Comparison of ENCODE assay signal across 8 cellular contexts in the genomic region with DNA sequence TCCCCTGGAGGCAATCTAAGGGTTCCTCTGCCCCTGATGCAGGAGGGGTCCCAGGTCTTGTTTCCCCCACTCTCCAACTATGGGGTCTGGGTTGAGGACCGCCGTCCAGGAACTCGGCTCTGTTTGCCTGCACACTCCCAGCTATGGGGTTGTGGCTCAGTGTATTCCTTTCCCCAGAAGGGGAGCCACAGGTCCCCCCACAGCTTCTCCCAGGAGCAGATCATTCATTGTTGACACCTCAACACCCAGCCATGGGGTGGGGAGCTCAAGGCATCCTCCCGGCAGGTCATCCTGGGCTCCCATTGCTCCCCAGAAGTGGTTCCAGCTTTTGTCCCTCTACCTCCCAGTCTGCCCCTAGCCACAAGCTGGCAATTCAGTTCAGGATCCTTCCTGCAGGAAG. TPM values are rescaled to one million over a fixed set of nuclear protein-coding genes. Genes with fewer than 3 reads are reported as not detected.
DNase-seq lines count a peak whose midpoint lies in the region; ATAC-seq and TF ChIP-seq lines count a peak whose summit lies in the region.

No MANE protein-coding gene starts in this region.

- H3K4me3 Mint-ChIP-seq in chondrocyte (ENCODE audit: unreplicated experiment), result peak overlapping the region; percentile 81

- WGBS in heart left ventricle, 4 donors, result 28 to 51% (median 42%) methylated on average over 4 of the region's 4 CpGs; no CpG with 5 or more reads in 1 of the 4 donors

- H3K36me3 ChIP-seq in heart left ventricle (peaks cover 0 to 16% (median 0%) of the 10 kb centered on the region in 9 donors), mucosa of stomach (ENCODE audit: control insufficient read depth, insufficient read depth, low read length) (no peaks in the 10 kb centered on the region), uterus (no peaks in the 10 kb centered on the region)

- peak overlapping the region; percentile 79 for H3K27ac Mint-ChIP-seq in chondrocyte (ENCODE audit: unreplicated experiment)

- H3K4me1 Mint-ChIP-seq in chondrocyte (ENCODE audit: low read depth), result peaks cover 24% of the 10 kb centered on the region

- no peaks in the 10 kb centered on the region for H3K36me3 Mint-ChIP-seq in chondrocyte (ENCODE audit: low read depth)

- no peaks in the 10 kb centered on the region for H3K27me3 ChIP-seq in heart left ventricle
- H3K27me3 ChIP-seq in mucosa of stomach (ENCODE audit: control insufficient read depth, insufficient read depth, low read length), result no peaks in the 10 kb centered on the region
- no peaks in the 10 kb centered on the region for H3K27me3 ChIP-seq in uterus

- H3K4me3 ChIP-seq in heart left ventricle, result peak overlapping the region; percentile 69 to 94 (median 80)
- peak overlapping the region; percentile 60 for H3K4me3 ChIP-seq in mucosa of stomach (ENCODE audit: low read length)
- H3K4me3 ChIP-seq in uterus, result peak overlapping the region; percentile 66 to 70

- H3K9me3 Mint-ChIP-seq in chondrocyte (ENCODE audit: low read depth), result no peaks in the 10 kb centered on the region

- no peak for ATAC-seq in heart left ventricle
- no peak for ATAC-seq in left ventricle myocardium superior
- ATAC-seq in HG03571 (IDR thresholded peaks at IDR 0.05; ENCODE audit: unreplicated experiment), result no peak

- no peak for TF ChIP-seq POLR2A in heart left ventricle (IDR thresholded peaks at IDR 0.05)
- TF ChIP-seq POLR2A in uterus (IDR thresholded peaks at IDR 0.05), result no peak

- H3K27ac ChIP-seq in heart left ventricle (peak overlapping the region in 10 of 12 donors; percentile 81 to 92 (median 86)), uterus (peak overlapping the region; percentile 84 to 94)

- H3K4me1 ChIP-seq in heart left ventricle (peaks cover 0 to 30% (median 18%) of the 10 kb centered on the region in 12 donors), mucosa of stomach (ENCODE audit: control insufficient read depth, insufficient read depth, low read length) (peaks cover 10% of the 10 kb centered on the region), uterus (no peaks in the 10 kb centered on the region)

- no peak for TF ChIP-seq CTCF in heart left ventricle (IDR thresholded peaks at IDR 0.05)
- no peak for TF ChIP-seq CTCF in chondrocyte (IDR thresholded peaks at IDR 0.05)
- TF ChIP-seq CTCF in uterus (IDR thresholded peaks at IDR 0.05), result no peak

- DNase-seq in heart left ventricle (peak in 1 of 5 donors; percentile 19), left ventricle myocardium superior (no peak), chondrocyte (ENCODE audit: low spot score) (no peak), uterus (no peak), UCSD-AML1 (lab: John Stamatoyannopoulos, UW; ENCODE audit: unreplicated experiment) (no peak), NK-92 (lab: John Stamatoyannopoulos, UW; ENCODE audit: unreplicated experiment) (no peak)

- intact Hi-C loops in heart left ventricle (cut with DNase I), result no loop called here
- intact Hi-C loops in left ventricle myocardium superior (cut with micrococcal nuclease), result no loop called here
- intact Hi-C loops in uterus (cut with DNase I; ENCODE audit: low total_unique reads), result no loop called here

- no peaks in the 10 kb centered on the region for H3K27me3 Mint-ChIP-seq in chondrocyte (ENCODE audit: low read depth)

- H3K9me3 ChIP-seq in heart left ventricle (no peaks in the 10 kb centered on the region), mucosa of stomach (ENCODE audit: control insufficient read depth, low read length) (no peaks in the 10 kb centered on the region), uterus (no peaks in the 10 kb centered on the region)

- H3K9ac ChIP-seq in mucosa of stomach (ENCODE audit: low read length), result peak overlapping the region; percentile 83

RNA-seq across cellular contexts. Expression of a gene that starts 1.0 kb away (rescaled TPM):
- total RNA-seq in heart left ventricle (100 to 1,000 TPM in 1 of 9 donors, 10 to 100 TPM in 8; 62.8 to 128 (median 74.4) TPM), left ventricle myocardium superior (101 TPM), chondrocyte (72.8 to 78.9 TPM (median 78.1 TPM) in 3 replicates), uterus (10 to 100 TPM; 19.1 to 69.1 (median 33.8) TPM)
- 100 to 1,000 TPM in 1 of 2 donors, 10 to 100 TPM in 1; 49.3 to 159 TPM for polyA plus RNA-seq in heart left ventricle

RNA-seq across cellular contexts. Expression of a gene that starts 5.5 kb away (rescaled TPM):
- 10 to 100 TPM; 12.1 to 49.7 (median 14.9) TPM for total RNA-seq in heart left ventricle
- 10 to 100 TPM; 24.6 to 25.2 TPM for polyA plus RNA-seq in heart left ventricle
- total RNA-seq in left ventricle myocardium superior, result 18.5 TPM
- 25.9 to 27.9 TPM (median 27.8 TPM) in 3 replicates for total RNA-seq in chondrocyte
- 10 to 100 TPM in 1 of 4 donors, 1 to 10 TPM in 3; 5.6 to 24.7 (median 8.0) TPM for total RNA-seq in uterus

RNA-seq across cellular contexts. Expression of a gene that starts 18.6 kb away (rescaled TPM):
- total RNA-seq in heart left ventricle (100 to 1,000 TPM in 1 of 9 donors, 10 to 100 TPM in 8; 41.4 to 105 (median 49.9) TPM), left ventricle myocardium superior (55.6 TPM), chondrocyte (78.1 to 97.9 TPM (median 87.9 TPM) in 3 replicates), uterus (100 to 1,000 TPM in 1 of 4 donors, 10 to 100 TPM in 3; 26.4 to 113 (median 40.4) TPM)
- 10 to 100 TPM; 35.6 to 51.1 TPM for polyA plus RNA-seq in heart left ventricle

RNA-seq across cellular contexts. Expression of a gene that starts 28.0 kb away (rescaled TPM):
- total RNA-seq in heart left ventricle (1 to 10 TPM in 8 of 9 donors, under 1 TPM in 1; 0.93 to 2.9 (median 1.5) TPM), left ventricle myocardium superior (0.84 TPM), chondrocyte (1.7 to 2.6 TPM (median 2.3 TPM) in 3 replicates), uterus (1 to 10 TPM in 2 of 4 donors, not detected in 2; 2.1 to 3.0 TPM)
- 1 to 10 TPM in 1 of 2 donors, under 1 TPM in 1; 0.55 to 3.4 TPM for polyA plus RNA-seq in heart left ventricle
